ENCODE assay signal across 1 cellular context in the genomic region with DNA sequence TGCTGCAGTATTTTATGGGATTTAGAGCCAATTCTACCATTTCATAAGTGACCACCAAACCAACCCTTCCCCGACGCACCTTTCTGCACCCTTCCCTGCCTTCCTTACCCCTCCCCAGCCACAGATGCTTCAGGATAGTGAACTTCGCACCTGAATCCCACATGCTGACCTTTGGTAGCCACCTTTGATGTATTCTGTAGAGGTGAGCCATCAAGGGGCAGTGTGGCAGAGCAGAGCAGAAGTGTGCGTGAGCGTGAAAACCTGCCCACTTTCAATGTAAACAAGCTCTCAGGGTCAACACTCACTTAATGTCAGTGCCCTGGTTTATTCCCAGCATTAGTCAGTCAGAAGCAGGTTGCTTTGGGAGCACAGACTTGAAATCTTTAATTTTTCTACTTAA.
TF ChIP-seq lines count a peak whose summit lies in the region.

No MANE protein-coding gene starts in this region.

TF ChIP-seq in HepG2, 621 proteins besides CTCF, POLR2A, EP300 and RAD21 (continued from another document and continues in another):
- TF ChIP-seq, protein P1, sequence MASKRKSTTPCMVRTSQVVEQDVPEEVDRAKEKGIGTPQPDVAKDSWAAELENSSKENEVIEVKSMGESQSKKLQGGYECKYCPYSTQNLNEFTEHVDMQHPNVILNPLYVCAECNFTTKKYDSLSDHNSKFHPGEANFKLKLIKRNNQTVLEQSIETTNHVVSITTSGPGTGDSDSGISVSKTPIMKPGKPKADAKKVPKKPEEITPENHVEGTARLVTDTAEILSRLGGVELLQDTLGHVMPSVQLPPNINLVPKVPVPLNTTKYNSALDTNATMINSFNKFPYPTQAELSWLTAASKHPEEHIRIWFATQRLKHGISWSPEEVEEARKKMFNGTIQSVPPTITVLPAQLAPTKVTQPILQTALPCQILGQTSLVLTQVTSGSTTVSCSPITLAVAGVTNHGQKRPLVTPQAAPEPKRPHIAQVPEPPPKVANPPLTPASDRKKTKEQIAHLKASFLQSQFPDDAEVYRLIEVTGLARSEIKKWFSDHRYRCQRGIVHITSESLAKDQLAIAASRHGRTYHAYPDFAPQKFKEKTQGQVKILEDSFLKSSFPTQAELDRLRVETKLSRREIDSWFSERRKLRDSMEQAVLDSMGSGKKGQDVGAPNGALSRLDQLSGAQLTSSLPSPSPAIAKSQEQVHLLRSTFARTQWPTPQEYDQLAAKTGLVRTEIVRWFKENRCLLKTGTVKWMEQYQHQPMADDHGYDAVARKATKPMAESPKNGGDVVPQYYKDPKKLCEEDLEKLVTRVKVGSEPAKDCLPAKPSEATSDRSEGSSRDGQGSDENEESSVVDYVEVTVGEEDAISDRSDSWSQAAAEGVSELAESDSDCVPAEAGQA (IDR thresholded peaks at IDR 0.05; ENCODE audit: low read depth), result no peak
- TF ChIP-seq, protein P1 (CRISPR knock-in tag; IDR thresholded peaks at IDR 0.05; ENCODE audit: borderline replicate concordance), result no peak
- TF ChIP-seq ZC3H4 (CRISPR knock-in tag; IDR thresholded peaks at IDR 0.05; ENCODE audit: borderline replicate concordance) (no peak), KLF6 (CRISPR knock-in tag; IDR thresholded peaks at IDR 0.05) (no peak), ZNF672 (CRISPR knock-in tag; IDR thresholded peaks at IDR 0.05) (no peak), TBX2 (CRISPR knock-in tag; IDR thresholded peaks at IDR 0.05; ENCODE audit: borderline replicate concordance) (peak; percentile 85), MAFK (conservative IDR thresholded peaks at IDR 0.05 in 1 of 2, IDR thresholded peaks at IDR 0.05 in 1 of 2; ENCODE audit: low read length in 2 of 2) (no peak), ZSCAN30 (CRISPR knock-in tag; IDR thresholded peaks at IDR 0.05) (no peak), MYC (CRISPR knock-in tag; IDR thresholded peaks at IDR 0.05; ENCODE audit: borderline replicate concordance) (peak; percentile 54; the same call in 1 of the 2 replicates), ZBTB20 (CRISPR knock-in tag; IDR thresholded peaks at IDR 0.05; ENCODE audit: borderline replicate concordance, low read depth) (peak; percentile 89; the same call in 1 of the 2 replicates), ATF6 (CRISPR knock-in tag; conservative IDR thresholded peaks at IDR 0.05) (no peak), ZNF280D (CRISPR knock-in tag; IDR thresholded peaks at IDR 0.05) (no peak), MLXIP (CRISPR knock-in tag; IDR thresholded peaks at IDR 0.05; ENCODE audit: borderline replicate concordance) (no peak), TEAD3 (CRISPR knock-in tag; optimal IDR thresholded peaks at IDR 0.05; ENCODE audit: borderline replicate concordance) (peak; percentile 79), SNAPC5 (CRISPR knock-in tag; IDR thresholded peaks at IDR 0.05; ENCODE audit: borderline replicate concordance) (no peak), ZNF770 (CRISPR knock-in tag; IDR thresholded peaks at IDR 0.05) (no peak), GPBP1L1 (CRISPR knock-in tag; IDR thresholded peaks at IDR 0.05) (no peak), NONO (IDR thresholded peaks at IDR 0.05) (no peak), NONO (CRISPR knock-in tag; conservative IDR thresholded peaks at IDR 0.05) (peak; percentile 53; the same call in 1 of the 2 replicates), PTBP1 (IDR thresholded peaks at IDR 0.05; ENCODE audit: low read depth, low read length, poor library complexity, severe bottlenecking) (no peak), DNMT3B (CRISPR knock-in tag; conservative IDR thresholded peaks at IDR 0.05) (no peak), HNRNPL (IDR thresholded peaks at IDR 0.05; ENCODE audit: low read depth, low read length) (no peak), ZNF547 (CRISPR knock-in tag; IDR thresholded peaks at IDR 0.05) (no peak), JARID2 (CRISPR knock-in tag; IDR thresholded peaks at IDR 0.05; ENCODE audit: insufficient replicate concordance) (no peak), TSC22D2 (CRISPR knock-in tag; IDR thresholded peaks at IDR 0.05; ENCODE audit: borderline replicate concordance) (0 out of 2 replicates have a peak, but pooled peaks have one; percentile 36), ZNF598 (CRISPR knock-in tag; IDR thresholded peaks at IDR 0.05; ENCODE audit: borderline replicate concordance) (no peak), ZNF292 (CRISPR knock-in tag; IDR thresholded peaks at IDR 0.05; ENCODE audit: borderline replicate concordance, low read depth) (0 out of 2 replicates have a peak, but pooled peaks have one; percentile 19), ZNF576 (CRISPR knock-in tag; IDR thresholded peaks at IDR 0.05) (no peak), ONECUT2 (CRISPR knock-in tag; IDR thresholded peaks at IDR 0.05) (no peak), HBP1 (CRISPR knock-in tag; IDR thresholded peaks at IDR 0.05; ENCODE audit: low read depth) (peak; percentile 47; the same call in 1 of the 2 replicates), HOXA5 (CRISPR knock-in tag; IDR thresholded peaks at IDR 0.05) (0 out of 2 replicates have a peak, but pooled peaks have one; percentile 37)
- TF ChIP-seq, protein P2, sequence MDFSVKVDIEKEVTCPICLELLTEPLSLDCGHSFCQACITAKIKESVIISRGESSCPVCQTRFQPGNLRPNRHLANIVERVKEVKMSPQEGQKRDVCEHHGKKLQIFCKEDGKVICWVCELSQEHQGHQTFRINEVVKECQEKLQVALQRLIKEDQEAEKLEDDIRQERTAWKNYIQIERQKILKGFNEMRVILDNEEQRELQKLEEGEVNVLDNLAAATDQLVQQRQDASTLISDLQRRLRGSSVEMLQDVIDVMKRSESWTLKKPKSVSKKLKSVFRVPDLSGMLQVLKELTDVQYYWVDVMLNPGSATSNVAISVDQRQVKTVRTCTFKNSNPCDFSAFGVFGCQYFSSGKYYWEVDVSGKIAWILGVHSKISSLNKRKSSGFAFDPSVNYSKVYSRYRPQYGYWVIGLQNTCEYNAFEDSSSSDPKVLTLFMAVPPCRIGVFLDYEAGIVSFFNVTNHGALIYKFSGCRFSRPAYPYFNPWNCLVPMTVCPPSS (IDR thresholded peaks at IDR 0.05), result no peak
- TF ChIP-seq, protein P3, sequence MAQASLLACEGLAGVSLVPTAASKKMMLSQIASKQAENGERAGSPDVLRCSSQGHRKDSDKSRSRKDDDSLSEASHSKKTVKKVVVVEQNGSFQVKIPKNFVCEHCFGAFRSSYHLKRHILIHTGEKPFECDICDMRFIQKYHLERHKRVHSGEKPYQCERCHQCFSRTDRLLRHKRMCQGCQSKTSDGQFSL (CRISPR knock-in tag; IDR thresholded peaks at IDR 0.05), result no peak
